1 cellular context compared by ENCODE assay signal in genomic region chr3:52982839-52983238, GRCh38.
TF ChIP-seq lines count a peak whose summit lies in the region.

No MANE protein-coding gene starts in this region.

TF ChIP-seq in HepG2, 621 proteins besides CTCF, POLR2A, EP300 and RAD21 (continued from another document):
- TF ChIP-seq KIAA2018 (CRISPR knock-in tag; IDR thresholded peaks at IDR 0.05; ENCODE audit: borderline replicate concordance) (no peak), NFE2L2 (IDR thresholded peaks at IDR 0.05; ENCODE audit: low read length) (no peak), ZNF879 (CRISPR knock-in tag; IDR thresholded peaks at IDR 0.05) (no peak), ATF7 (IDR thresholded peaks at IDR 0.05) (no peak), ATF7 (CRISPR knock-in tag; IDR thresholded peaks at IDR 0.05) (no peak), CREM (IDR thresholded peaks at IDR 0.05) (no peak), CREM (CRISPR knock-in tag; IDR thresholded peaks at IDR 0.05) (no peak)
